In genomic region chr18:3594760-3595241, GRCh38 we compare ENCODE assay signal across 8 cellular contexts.
DNase-seq lines count a peak whose midpoint lies in the region; ATAC-seq and TF ChIP-seq lines count a peak whose summit lies in the region.

No MANE protein-coding gene starts in this region.

- intact Hi-C loops in CD4-positive, alpha-beta memory T cell (cut with micrococcal nuclease) = loop anchor here (1.0 to 5.0 kb wide), 8 partner anchors 10 to 632 kb away; partner anchors contain the start of genes LPIN2 and MYL12A

- H2AFZ ChIP-seq in parathyroid adenoma = peak overlapping the region; percentile 93

- TF ChIP-seq CTCF in gastroesophageal sphincter (IDR thresholded peaks at IDR 0.05) (no peak), parathyroid adenoma (IDR thresholded peaks at IDR 0.05) (no peak)

- H3K79me2 ChIP-seq in parathyroid adenoma = no peaks in the 10 kb centered on the region

- no peaks in the 10 kb centered on the region for H3K36me3 ChIP-seq in CD4-positive, alpha-beta memory T cell (ENCODE audit: insufficient read depth, low read length)
- H3K36me3 ChIP-seq in HUES64 (ENCODE audit: insufficient read depth, low read length) (peaks cover 6% of the 10 kb centered on the region; the same call in 1 of the 2 replicates), gastroesophageal sphincter (no peaks in the 10 kb centered on the region), parathyroid adenoma (ENCODE audit: control insufficient read depth, insufficient read depth, low read length) (no peaks in the 10 kb centered on the region)

- no peaks in the 10 kb centered on the region for H3K9me3 ChIP-seq in CD4-positive, alpha-beta memory T cell (ENCODE audit: control insufficient read depth in 1 of 2, low read length in 2 of 2)
- H3K9me3 ChIP-seq in HUES64 (ENCODE audit: insufficient read depth, low read depth, low read length) = no peaks in the 10 kb centered on the region
- H3K9me3 ChIP-seq in gastroesophageal sphincter = no peaks in the 10 kb centered on the region
- no peaks in the 10 kb centered on the region for H3K9me3 ChIP-seq in parathyroid adenoma (ENCODE audit: control insufficient read depth, low read length)

- H3K4me3 ChIP-seq in CD4-positive, alpha-beta memory T cell (ENCODE audit: low read length in 2 of 2) = peak overlapping the region; percentile 68 to 72
- H3K4me3 ChIP-seq in HUES64 (ENCODE audit: low read length) = peak overlapping the region; percentile 51
- peak overlapping the region; percentile 48 to 74 for H3K4me3 ChIP-seq in gastroesophageal sphincter
- H3K4me3 ChIP-seq in parathyroid adenoma (ENCODE audit: low read depth, low read length) = peak overlapping the region; percentile 56

- DNase-seq in CD4-positive, alpha-beta memory T cell = peak in 2 of 5 donors; percentile 46 to 63
- DNase-seq in activated T-cell treated with anti-CD3 and anti-CD28 coated beads, Interleukin-2, amount 50 U/mL, for 1 hour = peak; percentile 43
- DNase-seq in NCI-H1930 (lab: John Stamatoyannopoulos, UW) = no peak

- H3K27ac ChIP-seq in CD4-positive, alpha-beta memory T cell (ENCODE audit: low read depth, low read length) = peak overlapping the region; percentile 91
- H3K27ac ChIP-seq in HUES64 (ENCODE audit: low read depth, low read length) (peak overlapping the region; percentile 81), gastroesophageal sphincter (peak overlapping the region; percentile 90 to 99 (median 95)), parathyroid adenoma (peak overlapping the region; percentile 96)

- H3K4me1 ChIP-seq in CD4-positive, alpha-beta memory T cell (ENCODE audit: insufficient read depth, low read length) = peaks cover 53% of the 10 kb centered on the region
- H3K4me1 ChIP-seq in HUES64 (ENCODE audit: insufficient read depth, low read length) (peaks cover 45% of the 10 kb centered on the region), gastroesophageal sphincter (peaks cover 4 to 54% (median 38%) of the 10 kb centered on the region in 3 donors), parathyroid adenoma (peaks cover 34% of the 10 kb centered on the region)

- no peaks in the 10 kb centered on the region for H3K27me3 Mint-ChIP-seq in CD4-positive, alpha-beta memory T cell

- H3K36me3 Mint-ChIP-seq in CD4-positive, alpha-beta memory T cell = peaks cover 0 to 27% of the 10 kb centered on the region in 2 donors

- TF ChIP-seq POLR2A in gastroesophageal sphincter (IDR thresholded peaks at IDR 0.05) = no peak

- CTCF ChIA-PET in CD4-positive, alpha-beta memory T cell (lab: Charles Lee; ENCODE audit: partially characterized antibody) = interaction anchor here (0.6 to 8.4 kb wide), 26 partner anchors 9 to 348 kb away, joined by 3 to 100 read pairs (median 6); partner anchors contain the start of gene MYL12A

- peaks cover 37 to 66% (median 52%) of the 10 kb centered on the region in 4 donors for H3K4me1 Mint-ChIP-seq in CD4-positive, alpha-beta memory T cell

- WGBS in HUES64 = 20% methylated on average over 7 of the region's 7 CpGs
- 0 to 20% methylated on average over 1 to 4 of the region's 7 CpGs for WGBS in gastroesophageal sphincter (ENCODE audit: low coverage in 1 of 2), 2 donors

- POLR2A ChIA-PET in CD4-positive, alpha-beta memory T cell (lab: Charles Lee; ENCODE audit: partially characterized antibody) = interaction anchor here (0.6 to 7.5 kb wide), 31 partner anchors 8 to 1024 kb away, joined by 3 to 166 read pairs (median 6); partner anchors contain the start of genes MYL12A, MYL12B and TGIF1

- TF ChIP-seq EP300 in gastroesophageal sphincter (IDR thresholded peaks at IDR 0.05) = no peak

- H3K27me3 ChIP-seq in CD4-positive, alpha-beta memory T cell (ENCODE audit: insufficient read depth, low read length) = no peaks in the 10 kb centered on the region
- peaks cover 19% of the 10 kb centered on the region for H3K27me3 ChIP-seq in HUES64 (ENCODE audit: insufficient read depth, low read length)
- no peaks in the 10 kb centered on the region for H3K27me3 ChIP-seq in gastroesophageal sphincter
- no peaks in the 10 kb centered on the region for H3K27me3 ChIP-seq in parathyroid adenoma (ENCODE audit: control insufficient read depth, insufficient read depth, low read length)

- peak overlapping the region; percentile 98 to 100 (median 99) for H3K27ac Mint-ChIP-seq in CD4-positive, alpha-beta memory T cell

- H3K9me3 Mint-ChIP-seq in CD4-positive, alpha-beta memory T cell = no peaks in the 10 kb centered on the region

- H3K4me2 ChIP-seq in parathyroid adenoma (ENCODE audit: low read length) = peak overlapping the region; percentile 78

- H3K9ac ChIP-seq in HUES64 (ENCODE audit: low read depth, low read length) = peak overlapping the region; percentile 66; the same call in 1 of the 2 replicates
- H3K9ac ChIP-seq in parathyroid adenoma = peak overlapping the region; percentile 29

- H3K4me3 Mint-ChIP-seq in CD4-positive, alpha-beta memory T cell = peak overlapping the region; percentile 88 to 95 (median 91)

- ATAC-seq in gastroesophageal sphincter = no peak
- ATAC-seq in GM18873 (IDR thresholded peaks at IDR 0.05; ENCODE audit: low FRiP score, unreplicated experiment) = no peak
- ATAC-seq in GM21423 (IDR thresholded peaks at IDR 0.05; ENCODE audit: unreplicated experiment) = no peak
